In genomic region chr12:28059678-28060077, GRCh38 we compare ENCODE assay signal across 14 cellular contexts.
DNase-seq lines count a peak whose midpoint lies in the region; ATAC-seq and TF ChIP-seq lines count a peak whose summit lies in the region.
"Had no signal": no experiment of that assay in that cellular context is flagged by ENCODE, and none has a peak within 500 bp of the region (broad histone marks: within the 10 kb centered on the region; RNA-seq: fewer than 3 reads in every experiment).

No MANE protein-coding gene starts in this region.

- H3K9me3 ChIP-seq in HEK293 (ENCODE audit: control insufficient read depth, insufficient read depth, low read depth, low read length) (no peaks in the 10 kb centered on the region), smooth muscle cell (replicated peaks; ENCODE audit: low read depth) (no peaks in the 10 kb centered on the region), colonic mucosa (no peaks in the 10 kb centered on the region)
- H3K9me3 ChIP-seq: BLaER1 treated with 17β-estradiol and CSF1 and Interleukin-3, amounts not matched to agents 10 nM and 100 nM had no signal

- DNase-seq in fibroblast of peridontal ligament (ENCODE audit: extremely low read depth) (peak; percentile 54), smooth muscle cell (lab: John Stamatoyannopoulos, UW; ENCODE audit: unreplicated experiment) (no peak), colonic mucosa (no peak), NCI-H69 (lab: John Stamatoyannopoulos, UW) (no peak), NCI-H2227 treated with DMSO at 0.1 percent for 48 hours (lab: John Stamatoyannopoulos, UW) (no peak)
- DNase-seq: ACHN; CD4-positive, CD25-positive, alpha-beta regulatory T cell; DMS53; GF-D8; GOT3; H9 had no signal

- intact Hi-C loops in colonic mucosa (cut with DNase I), result no loop called here

- no peak overlapping the region for H3K4me2 ChIP-seq in smooth muscle cell
- H3K4me2 ChIP-seq: BLaER1 treated with 17β-estradiol and CSF1 and Interleukin-3, amounts not matched to agents 10 nM and 100 nM had no signal

- no peaks in the 10 kb centered on the region for H3F3A ChIP-seq in smooth muscle cell (ENCODE audit: low read depth)

- TF ChIP-seq CTCF in HEK293 (tag by site-specific recombination; IDR thresholded peaks at IDR 0.05) (no peak), smooth muscle cell (IDR thresholded peaks at IDR 0.05; ENCODE audit: borderline replicate concordance, insufficient read depth, poor library complexity, severe bottlenecking) (no peak), colonic mucosa (IDR thresholded peaks at IDR 0.05) (no peak)

- WGBS in smooth muscle cell (ENCODE audit: low lambda C conversion rate), result 93% methylated on average over 2 of the region's 2 CpGs

- H3K36me3 ChIP-seq in HEK293 (ENCODE audit: control insufficient read depth in 2 of 2, insufficient read depth in 1 of 2, low read length in 2 of 2) (no peaks in the 10 kb centered on the region), smooth muscle cell (ENCODE audit: low read depth) (no peaks in the 10 kb centered on the region), colonic mucosa (no peaks in the 10 kb centered on the region)
- H3K36me3 ChIP-seq: BLaER1 treated with 17β-estradiol and CSF1 and Interleukin-3, amounts not matched to agents 10 nM and 100 nM had no signal

- H3K79me2 ChIP-seq in smooth muscle cell (ENCODE audit: low read depth), result no peaks in the 10 kb centered on the region

- H3K4me3 ChIP-seq in HEK293 (ENCODE audit: low read depth, low read length) (no peak overlapping the region), smooth muscle cell (no peak overlapping the region), colonic mucosa (no peak overlapping the region)
- H3K4me3 ChIP-seq: BLaER1 treated with 17β-estradiol and CSF1 and Interleukin-3, amounts not matched to agents 10 nM and 100 nM had no signal

- ATAC-seq in SK-N-SH treated with all-trans-retinoic acid at 6 μM for 48 hours, result peak; percentile 59

- H3K27me3 ChIP-seq in smooth muscle cell (ENCODE audit: low read depth) (no peaks in the 10 kb centered on the region), colonic mucosa (no peaks in the 10 kb centered on the region)
- H3K27me3 ChIP-seq: BLaER1 treated with 17β-estradiol and CSF1 and Interleukin-3, amounts not matched to agents 10 nM and 100 nM had no signal

- H3K27ac ChIP-seq in HEK293 (ENCODE audit: extremely low read depth, low read depth, low read length) (no peak overlapping the region), smooth muscle cell (ENCODE audit: low read depth) (peak overlapping the region; percentile 91), colonic mucosa (no peak overlapping the region)
- H3K27ac ChIP-seq: BLaER1 treated with 17β-estradiol and CSF1 and Interleukin-3, amounts not matched to agents 10 nM and 100 nM had no signal

- no peak overlapping the region for H2AFZ ChIP-seq in smooth muscle cell (ENCODE audit: low read depth)

- no peaks in the 10 kb centered on the region for H3K4me1 ChIP-seq in HEK293 (ENCODE audit: control insufficient read depth, insufficient read depth, low read length)
- H3K4me1 ChIP-seq in smooth muscle cell (ENCODE audit: low read depth), result no peaks in the 10 kb centered on the region
- no peaks in the 10 kb centered on the region for H3K4me1 ChIP-seq in colonic mucosa
- H3K4me1 ChIP-seq: BLaER1 treated with 17β-estradiol and CSF1 and Interleukin-3, amounts not matched to agents 10 nM and 100 nM had no signal

- H3K9ac ChIP-seq in smooth muscle cell (ENCODE audit: low read depth) (no peak overlapping the region), colonic mucosa (ENCODE audit: low read depth in 2 of 2, low read length in 2 of 2) (no peak overlapping the region)
- H3K9ac ChIP-seq: BLaER1 treated with 17β-estradiol and CSF1 and Interleukin-3, amounts not matched to agents 10 nM and 100 nM had no signal

- CTCF ChIA-PET in HEK293 (lab: Yijun Ruan, JAX), result no interaction called here

- H4K20me1 ChIP-seq in smooth muscle cell (ENCODE audit: low read depth), result no peaks in the 10 kb centered on the region
- H4K20me1 ChIP-seq: BLaER1 treated with 17β-estradiol and CSF1 and Interleukin-3, amounts not matched to agents 10 nM and 100 nM had no signal

- POLR2A ChIA-PET in HEK293 (lab: Yijun Ruan, JAX), result no interaction called here

TF ChIP-seq in HEK293, 187 proteins besides CTCF, POLR2A, EP300 and RAD21:
- TF ChIP-seq REST (tag by site-specific recombination; IDR thresholded peaks at IDR 0.05), result 0 out of 2 replicates have a peak, but pooled peaks have one; percentile 20
- no peak for TF ChIP-seq AEBP2 (tag by site-specific recombination; IDR thresholded peaks at IDR 0.05; ENCODE audit: borderline replicate concordance)
- TF ChIP-seq ZSCAN23 (tag by site-specific recombination; IDR thresholded peaks at IDR 0.05), result no peak
TF ChIP-seq in HEK293: peak in this region for 1.

TF ChIP-seq in SK-N-SH treated with all-trans-retinoic acid at 6 μM for 48 hours, 23 proteins besides CTCF, POLR2A, EP300 and RAD21:
- TF ChIP-seq CREB5 (CRISPR knock-in tag; IDR thresholded peaks at IDR 0.05; ENCODE audit: low read depth) (no peak), ESRRG (CRISPR knock-in tag; IDR thresholded peaks at IDR 0.05) (no peak), TOX (CRISPR knock-in tag; IDR thresholded peaks at IDR 0.05; ENCODE audit: borderline replicate concordance) (no peak), ISL1 (CRISPR knock-in tag; IDR thresholded peaks at IDR 0.05) (no peak), GLIS3 (CRISPR knock-in tag; IDR thresholded peaks at IDR 0.05) (no peak), TSHZ2 (CRISPR knock-in tag; IDR thresholded peaks at IDR 0.05) (no peak), ZFP3 (CRISPR knock-in tag; IDR thresholded peaks at IDR 0.05) (no peak), ARNTL (CRISPR knock-in tag; IDR thresholded peaks at IDR 0.05; ENCODE audit: borderline replicate concordance, low read depth) (no peak)
